8 cellular contexts compared by ENCODE assay signal in genomic region chr7:65873582-65874193, GRCh38. TPM values are rescaled to one million over a fixed set of nuclear protein-coding genes. Genes with fewer than 3 reads are reported as not detected.
A peak's percentile ranks its signal among the peaks of the same experiment; 100 is the strongest.
DNase-seq lines count a peak whose midpoint lies in the region; ATAC-seq and TF ChIP-seq lines count a peak whose summit lies in the region.
"Not testable (repeated sequence)": the region's sequence is repeated elsewhere in the genome, so short reads cannot be mapped to it uniquely, and the experiment has no call there.

No MANE protein-coding gene starts in this region.

- not testable (repeated sequence) for TF ChIP-seq EP300 in suprapubic skin (IDR thresholded peaks at IDR 0.05)

- TF ChIP-seq POLR2A in suprapubic skin (IDR thresholded peaks at IDR 0.05) = not testable (repeated sequence)

- 1% methylated on average over 15 of the region's 57 CpGs for WGBS in suprapubic skin

- peak; percentile 27 for ATAC-seq in GM21825 (IDR thresholded peaks at IDR 0.05; ENCODE audit: unreplicated experiment)
- ATAC-seq in left cardiac atrium = peak; percentile 13 to 21

- H3K9me3 Mint-ChIP-seq in T-helper 1 cell treated with Interleukin-12 subunit alpha and Interleukin-12 subunit beta and Interleukin-4 antibody, amounts not matched to agents 30 μg/mL and 1 μg/mL, for 36 hours = not testable (repeated sequence)

- TF ChIP-seq CTCF in astrocyte of the cerebellum (IDR thresholded peaks at IDR 0.05; ENCODE audit: low read depth, low read length, missing control alignments); suprapubic skin (IDR thresholded peaks at IDR 0.05): not testable (repeated sequence)

- intact Hi-C loops in left cardiac atrium (cut with DNase I) = not testable (repeated sequence)

- in situ Hi-C loops in astrocyte of the cerebellum (cut with HindIII; ENCODE audit: low sequenced_read_pairs) = not testable (repeated sequence)

- DNase-seq in GM03348 (ENCODE audit: low spot score) (peak; percentile 26), HT1080 (ENCODE audit: low read depth) (peak; percentile 11), left cardiac atrium (peak; percentile 26), suprapubic skin (ENCODE audit: low spot score in 2 of 2) (peak in 1 of 2 donors; percentile 70)
- DNase-seq in astrocyte of the cerebellum (ENCODE audit: low read depth) = not testable (repeated sequence)

- H3K4me3 ChIP-seq in astrocyte of the cerebellum (ENCODE audit: low read depth, low read length) (peak overlapping the region; percentile 62), neuron (ENCODE audit: low read length) (peak overlapping the region; percentile 91), suprapubic skin (peak overlapping the region; percentile 79)

- not testable (repeated sequence) for H3K9me3 ChIP-seq in neuron (ENCODE audit: low read length); suprapubic skin

- not testable (repeated sequence) for H3K4me1 Mint-ChIP-seq in T-helper 1 cell treated with Interleukin-12 subunit alpha and Interleukin-12 subunit beta and Interleukin-4 antibody, amounts not matched to agents 30 μg/mL and 1 μg/mL, for 36 hours (ENCODE audit: low read depth)

- not testable (repeated sequence) for H3K27me3 Mint-ChIP-seq in T-helper 1 cell treated with Interleukin-12 subunit alpha and Interleukin-12 subunit beta and Interleukin-4 antibody, amounts not matched to agents 30 μg/mL and 1 μg/mL, for 36 hours (ENCODE audit: low read depth)

- H3K36me3 ChIP-seq in neuron (ENCODE audit: insufficient read depth, low read length); suprapubic skin: not testable (repeated sequence)

- H3K27ac Mint-ChIP-seq in T-helper 1 cell treated with Interleukin-12 subunit alpha and Interleukin-12 subunit beta and Interleukin-4 antibody, amounts not matched to agents 30 μg/mL and 1 μg/mL, for 36 hours = peak overlapping the region; percentile 79

- H2AFZ ChIP-seq in neuron (ENCODE audit: low read depth, low read length) = peak overlapping the region; percentile 46

- H3K27me3 ChIP-seq in neuron (ENCODE audit: insufficient read depth, low read length); suprapubic skin: not testable (repeated sequence)

- peak overlapping the region; percentile 81 for H3K4me3 Mint-ChIP-seq in T-helper 1 cell treated with Interleukin-12 subunit alpha and Interleukin-12 subunit beta and Interleukin-4 antibody, amounts not matched to agents 30 μg/mL and 1 μg/mL, for 36 hours

- H3K27ac ChIP-seq in suprapubic skin = peak overlapping the region; percentile 82

- not testable (repeated sequence) for H3K4me1 ChIP-seq in neuron (ENCODE audit: insufficient read depth, low read length)
- H3K4me1 ChIP-seq in suprapubic skin = peaks cover 12% of the 10 kb centered on the region

- H3K36me3 Mint-ChIP-seq in T-helper 1 cell treated with Interleukin-12 subunit alpha and Interleukin-12 subunit beta and Interleukin-4 antibody, amounts not matched to agents 30 μg/mL and 1 μg/mL, for 36 hours (ENCODE audit: low read depth) = not testable (repeated sequence)

RNA-seq across cellular contexts. Expression of gene VKORC1L1, which starts 0.8 kb away (rescaled TPM):
- total RNA-seq in HT1080 (2014; rRNA removed; shearing (Covaris generic)) = 11.0 and 17.5 TPM in 2 replicates
- polyA plus RNA-seq in HT1080 (2015; cell fraction: cytosol; rRNA removed) = 24.0 and 26.0 TPM in 2 replicates
- polyA plus RNA-seq in HT1080 (2015; cell fraction: nucleus; rRNA removed) = 7.8 and 8.2 TPM in 2 replicates
- total RNA-seq in left cardiac atrium (10 to 100 TPM; 29.8 to 32.1 TPM), suprapubic skin (10 to 100 TPM; 21.5 to 27.6 (median 24.2) TPM)
